In the genomic region with DNA sequence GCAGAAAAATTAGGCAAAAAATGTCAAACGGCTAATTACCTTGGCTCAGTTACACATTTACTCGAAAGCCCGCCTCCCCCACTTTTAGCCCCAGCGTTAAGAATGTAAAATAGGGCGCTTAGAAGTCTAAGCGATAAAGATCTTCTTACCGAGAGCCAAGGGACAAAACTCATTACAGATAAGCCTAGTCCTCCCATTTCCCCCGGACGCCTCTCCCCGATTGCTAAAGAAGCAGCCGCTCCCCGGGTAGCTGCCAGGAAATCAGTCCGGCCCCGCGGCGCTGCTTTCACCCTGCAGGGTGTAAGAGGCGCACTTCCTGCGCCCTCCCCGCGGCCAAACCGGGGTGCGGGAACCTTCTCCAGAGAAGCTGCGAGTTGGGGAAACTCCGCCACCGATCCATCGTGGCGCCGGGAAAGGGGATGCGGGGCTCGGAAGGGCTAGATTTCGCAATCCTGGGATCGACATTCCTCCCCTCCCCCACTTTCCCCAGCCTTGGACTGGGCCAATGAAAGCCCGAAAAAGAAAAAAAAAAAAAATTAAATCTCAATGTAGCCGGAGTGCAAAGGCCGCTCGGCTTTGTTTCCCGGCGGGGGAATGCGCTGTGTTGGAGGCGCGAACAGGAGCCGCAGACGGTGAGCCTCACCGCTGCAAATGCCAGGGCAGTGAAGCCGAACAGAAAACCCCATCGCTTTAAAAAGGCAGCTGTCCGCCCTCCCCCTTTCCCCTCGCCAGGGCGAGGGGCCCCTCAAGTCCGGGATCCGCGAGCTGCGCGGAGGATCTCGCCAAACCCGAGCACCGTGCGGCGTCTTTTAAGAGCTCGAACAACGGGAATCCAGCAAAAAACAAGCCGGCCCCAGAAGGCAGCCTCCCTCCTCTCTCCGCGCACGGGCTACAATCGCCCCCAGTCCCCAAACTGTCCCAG, we compare ENCODE assay signal across 1 cellular context.
A peak's percentile ranks its signal among the peaks of the same experiment; 100 is the strongest.
TF ChIP-seq lines count a peak whose summit lies in the region.

No MANE protein-coding gene starts in this region.

TF ChIP-seq in HepG2, 621 proteins besides CTCF, POLR2A, EP300 and RAD21 (continued from another document and continues in another):
- TF ChIP-seq, protein P1, sequence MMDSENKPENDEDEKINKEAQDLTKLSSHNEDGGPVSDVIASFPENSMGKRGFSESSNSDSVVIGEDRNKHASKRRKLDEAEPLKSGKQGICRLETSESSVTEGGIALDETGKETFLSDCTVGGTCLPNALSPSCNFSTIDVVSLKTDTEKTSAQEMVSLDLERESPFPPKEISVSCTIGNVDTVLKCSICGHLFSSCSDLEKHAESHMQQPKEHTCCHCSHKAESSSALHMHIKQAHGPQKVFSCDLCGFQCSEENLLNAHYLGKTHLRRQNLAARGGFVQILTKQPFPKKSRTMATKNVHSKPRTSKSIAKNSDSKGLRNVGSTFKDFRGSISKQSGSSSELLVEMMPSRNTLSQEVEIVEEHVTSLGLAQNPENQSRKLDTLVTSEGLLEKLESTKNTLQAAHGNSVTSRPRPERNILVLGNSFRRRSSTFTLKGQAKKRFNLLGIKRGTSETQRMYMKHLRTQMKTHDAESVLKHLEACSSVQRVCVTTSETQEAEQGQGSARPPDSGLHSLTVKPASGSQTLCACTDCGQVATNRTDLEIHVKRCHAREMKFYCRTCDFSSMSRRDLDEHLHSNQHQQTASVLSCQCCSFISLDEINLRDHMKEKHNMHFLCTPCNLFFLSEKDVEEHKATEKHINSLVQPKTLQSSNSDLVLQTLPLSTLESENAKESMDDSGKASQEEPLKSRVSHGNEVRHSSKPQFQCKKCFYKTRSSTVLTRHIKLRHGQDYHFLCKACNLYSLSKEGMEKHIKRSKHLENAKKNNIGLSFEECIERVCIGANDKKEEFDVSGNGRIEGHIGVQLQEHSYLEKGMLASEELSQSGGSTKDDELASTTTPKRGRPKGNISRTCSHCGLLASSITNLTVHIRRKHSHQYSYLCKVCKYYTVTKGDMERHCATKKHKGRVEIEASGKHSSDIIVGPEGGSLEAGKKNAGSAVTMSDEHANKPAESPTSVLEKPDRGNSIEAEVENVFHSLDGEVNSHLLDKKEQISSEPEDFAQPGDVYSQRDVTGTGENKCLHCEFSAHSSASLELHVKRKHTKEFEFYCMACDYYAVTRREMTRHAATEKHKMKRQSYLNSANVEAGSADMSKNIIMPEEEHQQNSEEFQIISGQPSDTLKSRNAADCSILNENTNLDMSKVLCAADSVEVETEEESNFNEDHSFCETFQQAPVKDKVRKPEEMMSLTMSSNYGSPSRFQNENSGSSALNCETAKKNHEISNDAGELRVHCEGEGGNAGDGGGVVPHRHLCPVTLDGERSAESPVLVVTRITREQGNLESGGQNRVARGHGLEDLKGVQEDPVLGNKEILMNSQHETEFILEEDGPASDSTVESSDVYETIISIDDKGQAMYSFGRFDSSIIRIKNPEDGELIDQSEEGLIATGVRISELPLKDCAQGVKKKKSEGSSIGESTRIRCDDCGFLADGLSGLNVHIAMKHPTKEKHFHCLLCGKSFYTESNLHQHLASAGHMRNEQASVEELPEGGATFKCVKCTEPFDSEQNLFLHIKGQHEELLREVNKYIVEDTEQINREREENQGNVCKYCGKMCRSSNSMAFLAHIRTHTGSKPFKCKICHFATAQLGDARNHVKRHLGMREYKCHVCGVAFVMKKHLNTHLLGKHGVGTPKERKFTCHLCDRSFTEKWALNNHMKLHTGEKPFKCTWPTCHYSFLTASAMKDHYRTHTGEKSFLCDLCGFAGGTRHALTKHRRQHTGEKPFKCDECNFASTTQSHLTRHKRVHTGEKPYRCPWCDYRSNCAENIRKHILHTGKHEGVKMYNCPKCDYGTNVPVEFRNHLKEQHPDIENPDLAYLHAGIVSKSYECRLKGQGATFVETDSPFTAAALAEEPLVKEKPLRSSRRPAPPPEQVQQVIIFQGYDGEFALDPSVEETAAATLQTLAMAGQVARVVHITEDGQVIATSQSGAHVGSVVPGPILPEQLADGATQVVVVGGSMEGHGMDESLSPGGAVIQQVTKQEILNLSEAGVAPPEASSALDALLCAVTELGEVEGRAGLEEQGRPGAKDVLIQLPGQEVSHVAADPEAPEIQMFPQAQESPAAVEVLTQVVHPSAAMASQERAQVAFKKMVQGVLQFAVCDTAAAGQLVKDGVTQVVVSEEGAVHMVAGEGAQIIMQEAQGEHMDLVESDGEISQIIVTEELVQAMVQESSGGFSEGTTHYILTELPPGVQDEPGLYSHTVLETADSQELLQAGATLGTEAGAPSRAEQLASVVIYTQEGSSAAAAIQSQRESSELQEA (CRISPR knock-in tag; IDR thresholded peaks at IDR 0.05; ENCODE audit: not compliant biosample characterization): peak; percentile 53
- TF ChIP-seq, protein P2, sequence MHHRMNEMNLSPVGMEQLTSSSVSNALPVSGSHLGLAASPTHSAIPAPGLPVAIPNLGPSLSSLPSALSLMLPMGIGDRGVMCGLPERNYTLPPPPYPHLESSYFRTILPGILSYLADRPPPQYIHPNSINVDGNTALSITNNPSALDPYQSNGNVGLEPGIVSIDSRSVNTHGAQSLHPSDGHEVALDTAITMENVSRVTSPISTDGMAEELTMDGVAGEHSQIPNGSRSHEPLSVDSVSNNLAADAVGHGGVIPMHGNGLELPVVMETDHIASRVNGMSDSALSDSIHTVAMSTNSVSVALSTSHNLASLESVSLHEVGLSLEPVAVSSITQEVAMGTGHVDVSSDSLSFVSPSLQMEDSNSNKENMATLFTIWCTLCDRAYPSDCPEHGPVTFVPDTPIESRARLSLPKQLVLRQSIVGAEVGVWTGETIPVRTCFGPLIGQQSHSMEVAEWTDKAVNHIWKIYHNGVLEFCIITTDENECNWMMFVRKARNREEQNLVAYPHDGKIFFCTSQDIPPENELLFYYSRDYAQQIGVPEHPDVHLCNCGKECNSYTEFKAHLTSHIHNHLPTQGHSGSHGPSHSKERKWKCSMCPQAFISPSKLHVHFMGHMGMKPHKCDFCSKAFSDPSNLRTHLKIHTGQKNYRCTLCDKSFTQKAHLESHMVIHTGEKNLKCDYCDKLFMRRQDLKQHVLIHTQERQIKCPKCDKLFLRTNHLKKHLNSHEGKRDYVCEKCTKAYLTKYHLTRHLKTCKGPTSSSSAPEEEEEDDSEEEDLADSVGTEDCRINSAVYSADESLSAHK (CRISPR knock-in tag; IDR thresholded peaks at IDR 0.05; ENCODE audit: borderline replicate concordance): no peak
- TF ChIP-seq ZFP90 (CRISPR knock-in tag; IDR thresholded peaks at IDR 0.05; ENCODE audit: borderline replicate concordance) (peak; percentile 70; the same call in 1 of the 2 replicates), ZNF614 (CRISPR knock-in tag; IDR thresholded peaks at IDR 0.05; ENCODE audit: borderline replicate concordance) (no peak; the same call in 1 of the 2 replicates), KLF16 (CRISPR knock-in tag; IDR thresholded peaks at IDR 0.05) (peak in 1 of 2 experiments; percentile 66; a peak in 2 of 4 replicates), ZNF607 (CRISPR knock-in tag; IDR thresholded peaks at IDR 0.05; ENCODE audit: borderline replicate concordance) (no peak), ZKSCAN1 (IDR thresholded peaks at IDR 0.05; ENCODE audit: low read length) (no peak), SPEN (CRISPR knock-in tag; IDR thresholded peaks at IDR 0.05; ENCODE audit: low read depth) (no peak), RBAK (CRISPR knock-in tag; IDR thresholded peaks at IDR 0.05) (no peak), KDM5A (IDR thresholded peaks at IDR 0.05; ENCODE audit: borderline replicate concordance, low read length) (no peak), HNF4G (IDR thresholded peaks at IDR 0.05; ENCODE audit: borderline replicate concordance, low read depth, low read length) (peak; percentile 66), HNF4G (CRISPR knock-in tag; IDR thresholded peaks at IDR 0.05; ENCODE audit: borderline replicate concordance, low read depth) (no peak; the same call in 1 of the 2 replicates), FOXC1 (CRISPR knock-in tag; IDR thresholded peaks at IDR 0.05; ENCODE audit: borderline replicate concordance) (peak; percentile 50; the same call in 1 of the 2 replicates), ZNF547 (CRISPR knock-in tag; IDR thresholded peaks at IDR 0.05) (no peak), TRIM24 (CRISPR knock-in tag; IDR thresholded peaks at IDR 0.05) (no peak), CENPX (CRISPR knock-in tag; IDR thresholded peaks at IDR 0.05) (no peak), TCF7L2 (IDR thresholded peaks at IDR 0.05; ENCODE audit: low read depth, low read length) (no peak), SP2 (CRISPR knock-in tag; IDR thresholded peaks at IDR 0.05) (no peak), STAG1 (CRISPR knock-in tag; IDR thresholded peaks at IDR 0.05) (no peak; the same call in 1 of the 2 replicates), ZNF468 (CRISPR knock-in tag; IDR thresholded peaks at IDR 0.05) (no peak), KMT2A (CRISPR knock-in tag; IDR thresholded peaks at IDR 0.05) (0 out of 2 replicates have a peak, but pooled peaks have one; percentile 51), ZNF589 (CRISPR knock-in tag; conservative IDR thresholded peaks at IDR 0.05) (no peak), ZSCAN9 (CRISPR knock-in tag; IDR thresholded peaks at IDR 0.05; ENCODE audit: borderline replicate concordance) (no peak; the same call in 1 of the 2 replicates)
- TF ChIP-seq, protein P3, sequence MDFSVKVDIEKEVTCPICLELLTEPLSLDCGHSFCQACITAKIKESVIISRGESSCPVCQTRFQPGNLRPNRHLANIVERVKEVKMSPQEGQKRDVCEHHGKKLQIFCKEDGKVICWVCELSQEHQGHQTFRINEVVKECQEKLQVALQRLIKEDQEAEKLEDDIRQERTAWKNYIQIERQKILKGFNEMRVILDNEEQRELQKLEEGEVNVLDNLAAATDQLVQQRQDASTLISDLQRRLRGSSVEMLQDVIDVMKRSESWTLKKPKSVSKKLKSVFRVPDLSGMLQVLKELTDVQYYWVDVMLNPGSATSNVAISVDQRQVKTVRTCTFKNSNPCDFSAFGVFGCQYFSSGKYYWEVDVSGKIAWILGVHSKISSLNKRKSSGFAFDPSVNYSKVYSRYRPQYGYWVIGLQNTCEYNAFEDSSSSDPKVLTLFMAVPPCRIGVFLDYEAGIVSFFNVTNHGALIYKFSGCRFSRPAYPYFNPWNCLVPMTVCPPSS (IDR thresholded peaks at IDR 0.05): no peak
- TF ChIP-seq, protein P4, sequence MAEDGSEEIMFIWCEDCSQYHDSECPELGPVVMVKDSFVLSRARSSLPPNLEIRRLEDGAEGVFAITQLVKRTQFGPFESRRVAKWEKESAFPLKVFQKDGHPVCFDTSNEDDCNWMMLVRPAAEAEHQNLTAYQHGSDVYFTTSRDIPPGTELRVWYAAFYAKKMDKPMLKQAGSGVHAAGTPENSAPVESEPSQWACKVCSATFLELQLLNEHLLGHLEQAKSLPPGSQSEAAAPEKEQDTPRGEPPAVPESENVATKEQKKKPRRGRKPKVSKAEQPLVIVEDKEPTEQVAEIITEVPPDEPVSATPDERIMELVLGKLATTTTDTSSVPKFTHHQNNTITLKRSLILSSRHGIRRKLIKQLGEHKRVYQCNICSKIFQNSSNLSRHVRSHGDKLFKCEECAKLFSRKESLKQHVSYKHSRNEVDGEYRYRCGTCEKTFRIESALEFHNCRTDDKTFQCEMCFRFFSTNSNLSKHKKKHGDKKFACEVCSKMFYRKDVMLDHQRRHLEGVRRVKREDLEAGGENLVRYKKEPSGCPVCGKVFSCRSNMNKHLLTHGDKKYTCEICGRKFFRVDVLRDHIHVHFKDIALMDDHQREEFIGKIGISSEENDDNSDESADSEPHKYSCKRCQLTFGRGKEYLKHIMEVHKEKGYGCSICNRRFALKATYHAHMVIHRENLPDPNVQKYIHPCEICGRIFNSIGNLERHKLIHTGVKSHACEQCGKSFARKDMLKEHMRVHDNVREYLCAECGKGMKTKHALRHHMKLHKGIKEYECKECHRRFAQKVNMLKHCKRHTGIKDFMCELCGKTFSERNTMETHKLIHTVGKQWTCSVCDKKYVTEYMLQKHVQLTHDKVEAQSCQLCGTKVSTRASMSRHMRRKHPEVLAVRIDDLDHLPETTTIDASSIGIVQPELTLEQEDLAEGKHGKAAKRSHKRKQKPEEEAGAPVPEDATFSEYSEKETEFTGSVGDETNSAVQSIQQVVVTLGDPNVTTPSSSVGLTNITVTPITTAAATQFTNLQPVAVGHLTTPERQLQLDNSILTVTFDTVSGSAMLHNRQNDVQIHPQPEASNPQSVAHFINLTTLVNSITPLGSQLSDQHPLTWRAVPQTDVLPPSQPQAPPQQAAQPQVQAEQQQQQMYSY (CRISPR knock-in tag; IDR thresholded peaks at IDR 0.05): 0 out of 2 replicates have a peak, but pooled peaks have one; percentile 17
- TF ChIP-seq, protein P5, sequence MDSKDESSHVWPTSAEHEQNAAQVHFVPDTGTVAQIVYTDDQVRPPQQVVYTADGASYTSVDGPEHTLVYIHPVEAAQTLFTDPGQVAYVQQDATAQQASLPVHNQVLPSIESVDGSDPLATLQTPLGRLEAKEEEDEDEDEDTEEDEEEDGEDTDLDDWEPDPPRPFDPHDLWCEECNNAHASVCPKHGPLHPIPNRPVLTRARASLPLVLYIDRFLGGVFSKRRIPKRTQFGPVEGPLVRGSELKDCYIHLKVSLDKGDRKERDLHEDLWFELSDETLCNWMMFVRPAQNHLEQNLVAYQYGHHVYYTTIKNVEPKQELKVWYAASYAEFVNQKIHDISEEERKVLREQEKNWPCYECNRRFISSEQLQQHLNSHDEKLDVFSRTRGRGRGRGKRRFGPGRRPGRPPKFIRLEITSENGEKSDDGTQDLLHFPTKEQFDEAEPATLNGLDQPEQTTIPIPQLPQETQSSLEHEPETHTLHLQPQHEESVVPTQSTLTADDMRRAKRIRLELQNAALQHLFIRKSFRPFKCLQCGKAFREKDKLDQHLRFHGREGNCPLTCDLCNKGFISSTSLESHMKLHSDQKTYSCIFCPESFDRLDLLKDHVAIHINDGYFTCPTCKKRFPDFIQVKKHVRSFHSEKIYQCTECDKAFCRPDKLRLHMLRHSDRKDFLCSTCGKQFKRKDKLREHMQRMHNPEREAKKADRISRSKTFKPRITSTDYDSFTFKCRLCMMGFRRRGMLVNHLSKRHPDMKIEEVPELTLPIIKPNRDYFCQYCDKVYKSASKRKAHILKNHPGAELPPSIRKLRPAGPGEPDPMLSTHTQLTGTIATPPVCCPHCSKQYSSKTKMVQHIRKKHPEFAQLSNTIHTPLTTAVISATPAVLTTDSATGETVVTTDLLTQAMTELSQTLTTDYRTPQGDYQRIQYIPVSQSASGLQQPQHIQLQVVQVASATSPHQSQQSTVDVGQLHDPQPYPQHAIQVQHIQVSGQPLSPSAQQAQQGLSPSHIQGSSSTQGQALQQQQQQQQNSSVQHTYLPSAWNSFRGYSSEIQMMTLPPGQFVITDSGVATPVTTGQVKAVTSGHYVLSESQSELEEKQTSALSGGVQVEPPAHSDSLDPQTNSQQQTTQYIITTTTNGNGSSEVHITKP (CRISPR knock-in tag; IDR thresholded peaks at IDR 0.05; ENCODE audit: low read depth): no peak; the same call in 1 of the 2 replicates
